18 cellular contexts compared by ENCODE assay signal in the genomic region with DNA sequence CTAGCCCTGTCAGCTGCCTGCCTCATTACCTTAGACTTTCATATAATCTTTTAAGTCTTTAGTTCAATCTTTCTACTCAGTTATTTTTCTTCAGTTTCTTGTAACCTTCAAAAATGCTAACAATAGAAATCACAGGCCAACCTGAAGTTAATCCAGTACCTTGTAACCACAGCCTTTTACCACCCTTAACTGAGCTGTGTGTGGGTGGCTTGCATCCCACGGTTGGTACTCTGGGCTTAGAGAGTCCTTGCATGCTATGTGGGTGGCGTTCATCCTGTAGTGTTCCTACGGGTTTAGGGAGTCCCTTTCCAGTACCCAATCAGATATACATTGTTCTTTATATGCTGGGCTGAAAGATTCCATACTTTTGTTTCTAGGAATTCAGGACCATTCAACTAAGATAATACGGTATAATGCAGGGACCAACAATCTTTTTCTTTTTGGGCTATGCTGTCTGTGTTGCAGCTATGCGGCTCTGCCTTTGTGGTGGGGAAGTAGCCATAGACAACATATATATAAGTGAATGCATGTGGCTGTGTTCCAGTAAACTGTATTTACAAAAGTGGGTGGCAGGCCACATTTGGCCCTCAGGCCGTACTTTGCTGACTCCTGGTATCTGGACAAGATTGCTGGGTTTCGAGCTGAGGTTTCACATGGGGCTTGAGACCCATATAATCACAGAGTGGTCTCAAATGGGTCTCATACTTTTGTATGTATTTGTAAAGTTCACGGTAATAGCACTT.
A peak's percentile ranks its signal among the peaks of the same experiment; 100 is the strongest.
DNase-seq lines count a peak whose midpoint lies in the region; ATAC-seq and TF ChIP-seq lines count a peak whose summit lies in the region.
"Had no signal": no experiment of that assay in that cellular context is flagged by ENCODE, and none has a peak within 500 bp of the region (broad histone marks: within the 10 kb centered on the region; RNA-seq: fewer than 3 reads in every experiment).

No MANE protein-coding gene starts in this region.

- H2AFZ ChIP-seq in IMR-90 (replicated peaks; ENCODE audit: low read length, poor library complexity): peak overlapping the region; percentile 32

- H3K27me3 ChIP-seq in IMR-90 (ENCODE audit: control insufficient read depth, insufficient read depth, low read length) (no peaks in the 10 kb centered on the region), thymus (ENCODE audit: control insufficient read depth, insufficient read depth) (no peaks in the 10 kb centered on the region)
- H3K27me3 ChIP-seq: BLaER1 treated with 17β-estradiol and CSF1 and Interleukin-3, amounts not matched to agents 10 nM and 100 nM had no signal

- H3K4ac ChIP-seq in IMR-90 (ENCODE audit: low read depth, low read length): 0 out of 2 replicates have a peak overlapping the region, but pooled peaks have one; percentile 24

- H3K23ac ChIP-seq in IMR-90 (ENCODE audit: low read depth, low read length): no peak overlapping the region

- H3K56ac ChIP-seq in IMR-90 (ENCODE audit: extremely low read depth, insufficient read depth, low read length): no peak overlapping the region

- no peak; the same call in 1 of the 2 replicates for ATAC-seq in IMR-90 (ENCODE audit: low read depth)
- peak; percentile 49; the same call in 2 of the 3 replicates for ATAC-seq in SK-N-SH treated with all-trans-retinoic acid at 6 μM for 48 hours
- no peak for ATAC-seq in HG03354 (IDR thresholded peaks at IDR 0.05; ENCODE audit: poor library complexity, severe bottlenecking, unreplicated experiment)
- ATAC-seq: A549 had no signal

- H3K4me2 ChIP-seq in IMR-90 (ENCODE audit: low read depth, low read length): no peak overlapping the region
- H3K4me2 ChIP-seq: A549 had no signal

- TF ChIP-seq RAD21 in IMR-90 (IDR thresholded peaks at IDR 0.05; ENCODE audit: low read length): no peak

- H2BK5ac ChIP-seq in IMR-90 (ENCODE audit: low read depth, low read length, poor library complexity, severe bottlenecking): no peak overlapping the region

- H3K14ac ChIP-seq in IMR-90 (replicated peaks; ENCODE audit: low read depth, low read length): no peak overlapping the region

- no peak overlapping the region for H3K9ac ChIP-seq in IMR-90 (ENCODE audit: low read depth, low read length)
- H3K9ac ChIP-seq: BLaER1 treated with 17β-estradiol and CSF1 and Interleukin-3, amounts not matched to agents 10 nM and 100 nM had no signal

- H2AK9ac ChIP-seq in IMR-90 (replicated peaks; ENCODE audit: low read depth, low read length, poor library complexity): peak overlapping the region; percentile 44

- no peak overlapping the region for H4K5ac ChIP-seq in IMR-90 (ENCODE audit: low read depth, low read length)

- H2AK5ac ChIP-seq in IMR-90 (ENCODE audit: low read depth, low read length): peak overlapping the region; percentile 39; the same call in 1 of the 2 replicates

- 0 out of 2 replicates have a peak, but pooled peaks cover 2% of the 10 kb centered on the region for H3K4me1 ChIP-seq in IMR-90 (ENCODE audit: control insufficient read depth, insufficient read depth, low read length)
- no peaks in the 10 kb centered on the region for H3K4me1 ChIP-seq in thymus (ENCODE audit: control insufficient read depth, insufficient read depth, low read length)
- H3K4me1 ChIP-seq: A549 had no signal

- no peak for TF ChIP-seq POLR2A in IMR-90 (IDR thresholded peaks at IDR 0.05; ENCODE audit: low read depth, low read length)

- H2BK15ac ChIP-seq in IMR-90 (ENCODE audit: low read depth, low read length): no peak overlapping the region

- in situ Hi-C loops in IMR-90 (cut with MboI; ENCODE audit: low sequenced_read_pairs) (no loop called here), KBM-7 (cut with MboI; ENCODE audit: low pct_unique_long_range_greater_than_20kb, low sequenced_read_pairs) (no loop called here)

- peaks cover 7% of the 10 kb centered on the region for H3K9me1 ChIP-seq in IMR-90 (ENCODE audit: insufficient read depth, low read length)

- POLR2A ChIA-PET in IMR-90 (lab: Charles Lee; ENCODE audit: unreplicated experiment): no interaction called here

- DNase-seq in NCI-H345 (lab: John Stamatoyannopoulos, UW) (peak; percentile 8), NCI-H345 treated with DMSO at 0.1 percent for 48 hours (lab: John Stamatoyannopoulos, UW; ENCODE audit: unreplicated experiment) (no peak), IMR-90 (no peak), AML-193 (lab: John Stamatoyannopoulos, UW) (no peak), KBM-7 (no peak)
- DNase-seq: CD8-positive, alpha-beta memory T cell; DMS53; NCI-H1092 treated with DMSO at 0.1 percent for 48 hours; NCI-H187; NCI-H446 treated with DMSO at 0.1 percent for 48 hours; NCI-H774; T1000 had no signal

- WGBS in IMR-90 (ENCODE audit: extremely low coverage in 2 of 2, insufficient read length in 1 of 2), 2 experiments: no CpG with 5 or more reads among the region's 8 CpGs
- 87% methylated on average over 8 of the region's 8 CpGs for WGBS in thymus

- BruUV-seq in IMR-90 (replicated peaks; lab: Mats Ljungman, UMichigan): no TSS peak

- H4K91ac ChIP-seq in IMR-90 (ENCODE audit: insufficient read depth, low read depth, low read length): no peak overlapping the region

- H4K20me1 ChIP-seq in IMR-90 (ENCODE audit: insufficient read depth, low read length): no peaks in the 10 kb centered on the region

- no peaks in the 10 kb centered on the region for H3K36me3 ChIP-seq in IMR-90 (ENCODE audit: control insufficient read depth, insufficient read depth, low read length)
- no peaks in the 10 kb centered on the region for H3K36me3 ChIP-seq in thymus (ENCODE audit: control insufficient read depth, insufficient read depth)

- no peak overlapping the region for H4K8ac ChIP-seq in IMR-90 (ENCODE audit: low read depth in 2 of 2, low read length in 2 of 2)

- no peaks in the 10 kb centered on the region for H3K9me3 ChIP-seq in IMR-90 (ENCODE audit: control insufficient read depth, insufficient read depth, low read length)
- no peaks in the 10 kb centered on the region for H3K9me3 ChIP-seq in thymus (ENCODE audit: control insufficient read depth)
- H3K9me3 ChIP-seq: A549 had no signal

- no peak for TF ChIP-seq CTCF in IMR-90 (conservative IDR thresholded peaks at IDR 0.05; ENCODE audit: low read depth, low read length)

- H2BK120ac ChIP-seq in IMR-90 (ENCODE audit: low read depth, low read length): no peak overlapping the region

- H3K27ac ChIP-seq in IMR-90 (ENCODE audit: insufficient read depth, low read length) (no peak overlapping the region), thymus (ENCODE audit: low read depth) (peak overlapping the region; percentile 70)
- H3K27ac ChIP-seq: A549; BLaER1 treated with 17β-estradiol and CSF1 and Interleukin-3, amounts not matched to agents 10 nM and 100 nM; SK-N-MC had no signal

- CTCF ChIA-PET in IMR-90 (lab: Yijun Ruan, JAX): no interaction called here

- intact Hi-C loops in IMR-90 (cut with micrococcal nuclease): loop anchor here (2.0 kb wide), 1 partner anchor 52 kb away; no protein-coding TSS in a partner anchor

- H3K4me3 ChIP-seq in IMR-90 (ENCODE audit: insufficient read depth, low read depth, low read length): no peak overlapping the region
- no peak overlapping the region for H3K4me3 ChIP-seq in thymus (ENCODE audit: low read length)
- H3K4me3 ChIP-seq: A549; BLaER1 treated with 17β-estradiol and CSF1 and Interleukin-3, amounts not matched to agents 10 nM and 100 nM; SK-N-MC had no signal

- dilution Hi-C loops in IMR-90 (cut with HindIII; ENCODE audit: low sequenced_read_pairs, unreplicated experiment): no loop called here

- peaks cover 0 to under 1% of the 10 kb centered on the region in 2 experiments; a peak in 1 of 4 replicates for H3K79me1 ChIP-seq in IMR-90 (ENCODE audit: low read depth in 1 of 2, low read length in 2 of 2)

- no peak overlapping the region for H3K18ac ChIP-seq in IMR-90 (ENCODE audit: low read depth, low read length)

- no peak overlapping the region for H2BK20ac ChIP-seq in IMR-90 (ENCODE audit: low read depth, low read length)

TF ChIP-seq in IMR-90, 13 proteins besides CTCF, POLR2A, EP300 and RAD21 (continues in another document):
- TF ChIP-seq SMC3 (IDR thresholded peaks at IDR 0.05; ENCODE audit: low read depth, low read length) (no peak), RCOR1 (IDR thresholded peaks at IDR 0.05; ENCODE audit: insufficient replicate concordance, low read length) (no peak), MAZ (IDR thresholded peaks at IDR 0.05; ENCODE audit: borderline replicate concordance, low read depth, low read length) (no peak), FOS (IDR thresholded peaks at IDR 0.05; ENCODE audit: low read depth, low read length) (no peak), CHD1 (IDR thresholded peaks at IDR 0.05; ENCODE audit: low read depth, low read length) (no peak)
- TF ChIP-seq, protein P1, sequence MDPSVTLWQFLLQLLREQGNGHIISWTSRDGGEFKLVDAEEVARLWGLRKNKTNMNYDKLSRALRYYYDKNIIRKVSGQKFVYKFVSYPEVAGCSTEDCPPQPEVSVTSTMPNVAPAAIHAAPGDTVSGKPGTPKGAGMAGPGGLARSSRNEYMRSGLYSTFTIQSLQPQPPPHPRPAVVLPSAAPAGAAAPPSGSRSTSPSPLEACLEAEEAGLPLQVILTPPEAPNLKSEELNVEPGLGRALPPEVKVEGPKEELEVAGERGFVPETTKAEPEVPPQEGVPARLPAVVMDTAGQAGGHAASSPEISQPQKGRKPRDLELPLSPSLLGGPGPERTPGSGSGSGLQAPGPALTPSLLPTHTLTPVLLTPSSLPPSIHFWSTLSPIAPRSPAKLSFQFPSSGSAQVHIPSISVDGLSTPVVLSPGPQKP (IDR thresholded peaks at IDR 0.05; ENCODE audit: borderline replicate concordance, low read depth, low read length): no peak

TF ChIP-seq in SK-N-SH treated with all-trans-retinoic acid at 6 μM for 48 hours, 23 proteins besides CTCF, POLR2A, EP300 and RAD21 (continues in another document):
- TF ChIP-seq TCF4 (CRISPR knock-in tag; IDR thresholded peaks at IDR 0.05; ENCODE audit: borderline replicate concordance): peak; percentile 45; the same call in 1 of the 2 replicates
- no peak for TF ChIP-seq PPARA (CRISPR knock-in tag; IDR thresholded peaks at IDR 0.05; ENCODE audit: borderline replicate concordance)
